21 cellular contexts compared by ENCODE assay signal in genomic region chr11:72410956-72411355, GRCh38. TPM values are rescaled to one million over a fixed set of nuclear protein-coding genes. Genes with fewer than 3 reads are reported as not detected.
DNase-seq lines count a peak whose midpoint lies in the region; ATAC-seq and TF ChIP-seq lines count a peak whose summit lies in the region.
"Had no signal": no experiment of that assay in that cellular context is flagged by ENCODE, and none has a peak within 500 bp of the region (broad histone marks: within the 10 kb centered on the region; RNA-seq: fewer than 3 reads in every experiment).

No MANE protein-coding gene starts in this region.

- H3K27me3 ChIP-seq in dorsolateral prefrontal cortex (no peaks in the 10 kb centered on the region), thyroid gland (no peaks in the 10 kb centered on the region)
- H3K27me3 ChIP-seq: brain microvascular endothelial cell, foreskin keratinocyte, uterus had no signal

- H3K27ac Mint-ChIP-seq in activated CD8-positive, alpha-beta memory T cell treated with anti-CD3 and anti-CD28 coated beads, Interleukin-2, amount 10 ng/mL, durations not matched to agents 7 days and 5 days, result no peak overlapping the region
- peak overlapping the region; percentile 87 to 99 (median 95) for H3K27ac Mint-ChIP-seq in naive B cell
- H3K27ac Mint-ChIP-seq: activated naive CD8-positive, alpha-beta T cell had no signal

- TF ChIP-seq POLR2A in thyroid gland (IDR thresholded peaks at IDR 0.05), result no peak

- no peak overlapping the region for H3K4me3 ChIP-seq in dorsolateral prefrontal cortex
- H3K4me3 ChIP-seq in thyroid gland (replicated peaks in 1 of 3), result no peak overlapping the region
- H3K4me3 ChIP-seq: uterus had no signal

- no peaks in the 10 kb centered on the region for H3K9me3 ChIP-seq in thyroid gland
- H3K9me3 ChIP-seq: uterus had no signal

- H3K4me3 Mint-ChIP-seq in activated CD8-positive, alpha-beta memory T cell treated with anti-CD3 and anti-CD28 coated beads, Interleukin-2, amount 10 ng/mL, durations not matched to agents 7 days and 5 days, result no peak overlapping the region
- H3K4me3 Mint-ChIP-seq in naive B cell, result peak overlapping the region in 3 of 8 donors; percentile 0 to 73 (median 9)
- H3K4me3 Mint-ChIP-seq: activated naive CD8-positive, alpha-beta T cell; activated T-cell treated with anti-CD3 and anti-CD28 coated beads, Interleukin-2, amount 50 U/mL, for 4 hours; stimulated activated effector memory CD8-positive, alpha-beta T cell treated with anti-CD3 and anti-CD28 coated beads, Interleukin-12 subunit alpha, Interleukin-12 subunit beta, amount 100 ng/mL, for 72 hours had no signal

- H3K27ac ChIP-seq in dorsolateral prefrontal cortex (peak overlapping the region in 57 of 59 donors; percentile 19 to 95 (median 87)), thyroid gland (peak overlapping the region; percentile 70 to 86 (median 83))
- H3K27ac ChIP-seq: brain microvascular endothelial cell, foreskin keratinocyte, uterus had no signal

- DNase-seq in activated CD8-positive, alpha-beta memory T cell treated with anti-CD3 and anti-CD28 coated beads, Interleukin-2, amount 50 U/mL, for 48 hours, result peak; percentile 7
- no peak for DNase-seq in activated CD8-positive, alpha-beta memory T cell treated with anti-CD3 and anti-CD28 coated beads, Interleukin-2, amount 10 ng/mL, durations not matched to agents 7 days and 5 days
- DNase-seq in dorsolateral prefrontal cortex (no peak), naive B cell (no peak), thyroid gland (no peak), midbrain (lab: John Stamatoyannopoulos, UW) (no peak)
- no peak for DNase-seq in activated effector memory CD4-positive, alpha-beta T cell treated with anti-CD3 and anti-CD28 coated beads, Interleukin-2, amount 50 U/mL, for 16 hours
- DNase-seq in activated CD4-positive, alpha-beta T cell treated with anti-CD3 and anti-CD28 coated beads, Interleukin-2, amount 50 U/mL, for 48 hours, result no peak
- DNase-seq: 8988T; activated CD4-positive, alpha-beta T cell treated with anti-CD3 and anti-CD28 coated beads, Interleukin-2, amount 50 U/mL, for 4 hours; activated T-cell treated with anti-CD3 and anti-CD28 coated beads, Interleukin-2, amount 50 U/mL, for 4 hours; brain microvascular endothelial cell; foreskin keratinocyte; H7; kidney; NCI-H1417 treated with DMSO at 0.1 percent for 48 hours; stimulated activated CD4-positive, alpha-beta T cell treated with anti-CD3 and anti-CD28 coated beads, Interleukin-15, amount 100 ng/mL, for 24 hours; uterus; WERI-Rb-1 had no signal

- no peaks in the 10 kb centered on the region for H3K27me3 Mint-ChIP-seq in activated CD8-positive, alpha-beta memory T cell treated with anti-CD3 and anti-CD28 coated beads, Interleukin-2, amount 10 ng/mL, durations not matched to agents 7 days and 5 days
- H3K27me3 Mint-ChIP-seq in naive B cell, result no peaks in the 10 kb centered on the region
- H3K27me3 Mint-ChIP-seq: activated naive CD8-positive, alpha-beta T cell had no signal

- TF ChIP-seq CTCF in dorsolateral prefrontal cortex (IDR thresholded peaks at IDR 0.05 in 54 of 56, conservative IDR thresholded peaks at IDR 0.05 in 2 of 56; ENCODE audit: low read depth in 1 of 56, partially characterized antibody in 56 of 56) (no peak), thyroid gland (IDR thresholded peaks at IDR 0.05) (no peak)

- WGBS in thyroid gland, 2 donors, result 82 to 87% methylated on average over 2 of the region's 2 CpGs

- CTCF ChIA-PET in activated CD8-positive, alpha-beta memory T cell treated with anti-CD3 and anti-CD28 coated beads, Interleukin-2, amount 10 ng/mL, durations not matched to agents 7 days and 5 days (lab: Charles Lee), result interaction anchor here (0.6 to 3.2 kb wide), 6 partner anchors 9 to 77 kb away, joined by 3 to 13 read pairs (median 5); partner anchors contain the start of gene CLPB

- H3K9me3 Mint-ChIP-seq in activated CD8-positive, alpha-beta memory T cell treated with anti-CD3 and anti-CD28 coated beads, Interleukin-2, amount 10 ng/mL, durations not matched to agents 7 days and 5 days (ENCODE audit: low read depth), result no peaks in the 10 kb centered on the region
- no peaks in the 10 kb centered on the region for H3K9me3 Mint-ChIP-seq in naive B cell
- H3K9me3 Mint-ChIP-seq: activated T-cell treated with anti-CD3 and anti-CD28 coated beads, Interleukin-2, amount 50 U/mL, for 4 hours; stimulated activated effector memory CD8-positive, alpha-beta T cell treated with anti-CD3 and anti-CD28 coated beads, Interleukin-12 subunit alpha, Interleukin-12 subunit beta, amount 100 ng/mL, for 72 hours had no signal

- peaks cover 9% of the 10 kb centered on the region for H3K4me1 Mint-ChIP-seq in activated CD8-positive, alpha-beta memory T cell treated with anti-CD3 and anti-CD28 coated beads, Interleukin-2, amount 10 ng/mL, durations not matched to agents 7 days and 5 days
- peaks cover 20 to 37% (median 30%) of the 10 kb centered on the region in 3 donors for H3K4me1 Mint-ChIP-seq in naive B cell

- peaks cover 33 to 69% of the 10 kb centered on the region in 2 donors for H3K4me1 ChIP-seq in thyroid gland
- H3K4me1 ChIP-seq: foreskin keratinocyte, uterus had no signal

- no peak for ATAC-seq in activated CD8-positive, alpha-beta memory T cell treated with anti-CD3 and anti-CD28 coated beads, Interleukin-2, amount 10 ng/mL, durations not matched to agents 7 days and 5 days
- ATAC-seq in naive B cell (ENCODE audit: low read depth in 2 of 2), result no peak
- ATAC-seq: activated T-cell treated with anti-CD3 and anti-CD28 coated beads, Interleukin-2, amount 50 U/mL, for 4 hours; foreskin keratinocyte had no signal

- H3K36me3 ChIP-seq in thyroid gland, result no peaks in the 10 kb centered on the region
- H3K36me3 ChIP-seq: brain microvascular endothelial cell, uterus, WERI-Rb-1 had no signal

- H3K36me3 Mint-ChIP-seq in activated CD8-positive, alpha-beta memory T cell treated with anti-CD3 and anti-CD28 coated beads, Interleukin-2, amount 10 ng/mL, durations not matched to agents 7 days and 5 days, result no peaks in the 10 kb centered on the region
- no peaks in the 10 kb centered on the region for H3K36me3 Mint-ChIP-seq in naive B cell
- H3K36me3 Mint-ChIP-seq: stimulated activated effector memory CD8-positive, alpha-beta T cell treated with anti-CD3 and anti-CD28 coated beads, Interleukin-12 subunit alpha, Interleukin-12 subunit beta, amount 100 ng/mL, for 72 hours had no signal

- intact Hi-C loops in dorsolateral prefrontal cortex (cut with DNase I), result loop anchor here in 1 of 2 donors (5.0 kb wide), 1 partner anchor 59 kb away; no protein-coding TSS in a partner anchor
- intact Hi-C loops in thyroid gland (cut with DNase I), result loop anchor here (10.0 kb wide), 1 partner anchor 56 kb away; no protein-coding TSS in a partner anchor

RNA-seq across cellular contexts. Expression of gene CLPB, which starts 23.4 kb away (rescaled TPM):
- total RNA-seq in activated CD8-positive, alpha-beta memory T cell treated with anti-CD3 and anti-CD28 coated beads, Interleukin-2, amount 10 ng/mL, durations not matched to agents 7 days and 5 days, result 10 to 100 TPM; 27.8 to 38.1 TPM
- total RNA-seq in dorsolateral prefrontal cortex (10 to 100 TPM; 34.4 to 60.7 (median 50.3) TPM), thyroid gland (10 to 100 TPM; 22.6 to 61.2 (median 43.3) TPM)
- 1 to 10 TPM; 4.1 to 8.6 (median 6.8) TPM for polyA plus RNA-seq in naive B cell (ENCODE audit: low read depth in 6 of 6)
